ENCODE assay signal across 1 cellular context in the genomic region with DNA sequence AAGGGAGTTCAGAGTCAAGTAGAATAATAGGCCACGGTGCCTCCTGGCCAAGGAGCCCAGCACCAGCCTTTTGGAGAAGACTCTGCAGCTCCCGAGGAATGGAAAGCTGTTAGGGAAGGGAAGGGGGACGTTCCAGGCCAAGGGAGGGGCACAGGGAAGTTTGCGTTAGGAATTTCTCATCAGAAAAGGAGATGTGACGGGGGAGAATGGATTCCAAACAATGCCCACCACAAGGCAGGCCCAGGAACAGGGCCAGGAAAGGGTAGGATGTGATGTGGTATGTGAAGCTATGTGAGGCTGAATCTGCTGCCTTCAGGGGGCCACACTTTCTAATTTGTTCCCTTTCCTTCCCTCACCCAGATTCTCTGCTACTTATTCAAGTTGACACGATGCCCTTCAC.
TF ChIP-seq lines count a peak whose summit lies in the region.

No MANE protein-coding gene starts in this region.

TF ChIP-seq in HepG2, 621 proteins besides CTCF, POLR2A, EP300 and RAD21 (continued from another document):
- TF ChIP-seq, protein P1, sequence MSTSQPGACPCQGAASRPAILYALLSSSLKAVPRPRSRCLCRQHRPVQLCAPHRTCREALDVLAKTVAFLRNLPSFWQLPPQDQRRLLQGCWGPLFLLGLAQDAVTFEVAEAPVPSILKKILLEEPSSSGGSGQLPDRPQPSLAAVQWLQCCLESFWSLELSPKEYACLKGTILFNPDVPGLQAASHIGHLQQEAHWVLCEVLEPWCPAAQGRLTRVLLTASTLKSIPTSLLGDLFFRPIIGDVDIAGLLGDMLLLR (CRISPR knock-in tag; IDR thresholded peaks at IDR 0.05) = no peak
- TF ChIP-seq TCF7 (IDR thresholded peaks at IDR 0.05; ENCODE audit: low read depth) (no peak), ZEB1 (IDR thresholded peaks at IDR 0.05; ENCODE audit: insufficient replicate concordance, low read depth) (no peak)
- TF ChIP-seq, protein P2, sequence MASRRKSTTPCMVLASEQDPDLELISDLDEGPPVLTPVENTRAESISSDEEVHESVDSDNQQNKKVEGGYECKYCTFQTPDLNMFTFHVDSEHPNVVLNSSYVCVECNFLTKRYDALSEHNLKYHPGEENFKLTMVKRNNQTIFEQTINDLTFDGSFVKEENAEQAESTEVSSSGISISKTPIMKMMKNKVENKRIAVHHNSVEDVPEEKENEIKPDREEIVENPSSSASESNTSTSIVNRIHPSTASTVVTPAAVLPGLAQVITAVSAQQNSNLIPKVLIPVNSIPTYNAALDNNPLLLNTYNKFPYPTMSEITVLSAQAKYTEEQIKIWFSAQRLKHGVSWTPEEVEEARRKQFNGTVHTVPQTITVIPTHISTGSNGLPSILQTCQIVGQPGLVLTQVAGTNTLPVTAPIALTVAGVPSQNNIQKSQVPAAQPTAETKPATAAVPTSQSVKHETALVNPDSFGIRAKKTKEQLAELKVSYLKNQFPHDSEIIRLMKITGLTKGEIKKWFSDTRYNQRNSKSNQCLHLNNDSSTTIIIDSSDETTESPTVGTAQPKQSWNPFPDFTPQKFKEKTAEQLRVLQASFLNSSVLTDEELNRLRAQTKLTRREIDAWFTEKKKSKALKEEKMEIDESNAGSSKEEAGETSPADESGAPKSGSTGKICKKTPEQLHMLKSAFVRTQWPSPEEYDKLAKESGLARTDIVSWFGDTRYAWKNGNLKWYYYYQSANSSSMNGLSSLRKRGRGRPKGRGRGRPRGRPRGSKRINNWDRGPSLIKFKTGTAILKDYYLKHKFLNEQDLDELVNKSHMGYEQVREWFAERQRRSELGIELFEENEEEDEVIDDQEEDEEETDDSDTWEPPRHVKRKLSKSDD (CRISPR knock-in tag; IDR thresholded peaks at IDR 0.05; ENCODE audit: low read depth) = no peak
- TF ChIP-seq, protein P3, sequence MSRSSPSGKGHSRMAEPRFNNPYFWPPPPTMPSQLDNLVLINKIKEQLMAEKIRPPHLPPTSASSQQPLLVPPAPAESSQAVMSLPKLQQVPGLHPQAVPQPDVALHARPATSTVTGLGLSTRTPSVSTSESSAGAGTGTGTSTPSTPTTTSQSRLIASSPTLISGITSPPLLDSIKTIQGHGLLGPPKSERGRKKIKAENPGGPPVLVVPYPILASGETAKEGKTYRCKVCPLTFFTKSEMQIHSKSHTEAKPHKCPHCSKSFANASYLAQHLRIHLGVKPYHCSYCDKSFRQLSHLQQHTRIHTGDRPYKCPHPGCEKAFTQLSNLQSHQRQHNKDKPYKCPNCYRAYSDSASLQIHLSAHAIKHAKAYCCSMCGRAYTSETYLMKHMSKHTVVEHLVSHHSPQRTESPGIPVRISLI (CRISPR knock-in tag; IDR thresholded peaks at IDR 0.05; ENCODE audit: borderline replicate concordance) = no peak
